Comparison of ENCODE assay signal across 1 cellular context in the genomic region with DNA sequence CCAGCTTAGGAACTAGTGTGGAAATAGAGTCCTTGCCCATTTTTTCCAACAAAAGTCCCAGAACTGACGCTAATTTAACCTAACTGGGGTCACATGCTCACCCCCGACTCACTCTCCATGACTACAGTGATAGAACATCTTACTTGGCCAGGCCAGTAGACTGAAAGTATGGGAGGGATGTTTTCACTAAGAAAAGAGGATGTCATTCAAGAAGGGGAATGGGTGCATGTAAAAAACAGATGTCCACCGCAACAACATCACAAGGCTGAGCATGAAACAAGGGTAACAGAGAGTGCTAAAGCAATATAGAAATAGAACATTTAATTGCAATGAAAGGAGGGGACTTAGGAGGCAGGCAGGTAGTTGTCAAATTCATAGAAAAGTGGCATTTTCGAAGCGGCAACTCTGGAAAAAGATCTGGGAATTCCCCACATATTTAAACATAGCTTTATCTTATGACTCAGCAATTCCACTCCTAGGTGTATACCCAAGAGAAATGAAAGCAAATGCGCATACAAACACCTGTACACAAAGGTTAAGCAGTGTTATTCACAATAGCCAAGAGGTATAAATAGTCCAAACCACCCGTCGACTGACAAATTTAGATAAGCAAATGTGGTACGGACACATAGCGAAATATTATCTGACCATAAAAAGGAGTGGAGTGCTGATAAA.
TF ChIP-seq lines count a peak whose summit lies in the region.

No MANE protein-coding gene starts in this region.

TF ChIP-seq in GM23338, 12 proteins besides CTCF, POLR2A, EP300 and RAD21 (continued from another document):
- TF ChIP-seq REST (IDR thresholded peaks at IDR 0.05; ENCODE audit: unreplicated experiment) (no peak), EZH2phosphoT487 (IDR thresholded peaks at IDR 0.05; ENCODE audit: unreplicated experiment) (no peak), NANOG (IDR thresholded peaks at IDR 0.05; ENCODE audit: borderline replicate concordance) (no peak), ZNF462 (CRISPR knock-in tag; IDR thresholded peaks at IDR 0.05) (no peak)
